In the genomic region with DNA sequence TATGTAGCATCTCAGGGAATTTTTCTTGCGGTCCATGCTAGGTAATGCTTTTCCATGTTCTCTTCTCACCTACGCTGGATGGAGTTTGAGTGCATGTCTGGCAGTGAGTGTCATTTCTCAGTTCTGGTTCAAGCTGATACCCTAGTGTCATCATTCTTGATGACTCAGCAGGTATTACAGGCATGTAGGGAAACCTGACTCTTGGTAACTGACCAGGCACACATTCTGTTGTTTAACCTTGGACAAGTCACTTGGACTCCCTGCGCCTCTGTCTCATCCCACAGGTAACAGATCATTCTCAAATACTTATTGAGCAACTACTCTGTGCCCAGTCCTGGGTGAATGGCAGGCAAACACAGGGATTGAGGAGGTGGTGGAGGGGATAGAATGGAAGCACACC, we compare ENCODE assay signal across 36 cellular contexts. TPM values are rescaled to one million over a fixed set of nuclear protein-coding genes. Genes with fewer than 3 reads are reported as not detected.
"Had no signal": no experiment of that assay in that cellular context is flagged by ENCODE, and none has a peak within 500 bp of the region (broad histone marks: within the 10 kb centered on the region; RNA-seq: fewer than 3 reads in every experiment).

No MANE protein-coding gene starts in this region.

- DNase-seq: activated B cell treated with CpG ODN at 0.5 μM for 24 hours; activated CD4-positive, alpha-beta memory T cell treated with anti-CD3 and anti-CD28 coated beads for 36 hours; activated CD4-positive, alpha-beta T cell treated with anti-CD3 and anti-CD28 coated beads for 4 hours; activated CD4-positive, alpha-beta T cell treated with anti-CD3 and anti-CD28 coated beads, Interleukin-2, amount 50 U/mL, for 1 hour; activated CD4-positive, CD25-positive, alpha-beta regulatory T cell treated with anti-CD3 and anti-CD28 coated beads, Interleukin-2, amount 50 U/mL, for 72 hours; activated CD8-positive, alpha-beta memory T cell treated with anti-CD3 and anti-CD28 coated beads, Interleukin-2, amount 50 U/mL, for 4 hours; activated effector memory CD4-positive, alpha-beta T cell treated with Interleukin-2 at 50 U/mL for 16 hours; activated naive CD4-positive, alpha-beta T cell treated with anti-CD3 and anti-CD28 coated beads, Interleukin-2, amount 10 ng/mL, durations not matched to agents 7 days and 5 days; activated naive CD8-positive, alpha-beta T cell treated with anti-CD3 and anti-CD28 coated beads, Interleukin-2, amount 50 U/mL, for 24 hours; activated T-cell treated with anti-CD3 and anti-CD28 coated beads, Interleukin-2, amount 50 U/mL, for 48 hours; anterior cingulate cortex; MM.1S; MV-4-11; NCI-H1092; NCI-H1436 treated with DMSO at 0.1 percent for 48 hours; NCI-H1694 treated with DMSO at 0.1 percent for 48 hours; NCI-H2029; NCI-H345; NCI-H510A; NCI-H526; NCI-H748 treated with DMSO at 0.1 percent for 48 hours; NK-92 treated with Interleukin-12 subunit alpha and Interleukin-12 subunit beta, amount 100 ng/mL, for 24 hours; PC-3; Peyer's patch; SIG-M5; T-cell; T-helper 17 cell had no signal

- FAIRE-seq: bronchial epithelial cell had no signal

- H3K4me1 ChIP-seq: Peyer's patch had no signal

- H3K4me3 Mint-ChIP-seq: activated B cell treated with CpG ODN at 0.5 μM for 24 hours; activated CD4-positive, alpha-beta memory T cell treated with anti-CD3 and anti-CD28 coated beads for 36 hours; activated naive CD4-positive, alpha-beta T cell treated with anti-CD3 and anti-CD28 coated beads, Interleukin-2, amount 10 ng/mL, durations not matched to agents 7 days and 5 days; activated naive CD8-positive, alpha-beta T cell; activated naive CD8-positive, alpha-beta T cell treated with anti-CD3 and anti-CD28 coated beads, Interleukin-2, amount 50 U/mL, for 24 hours; brain; T-cell; T-helper 17 cell had no signal

- H3K36me3 Mint-ChIP-seq: activated CD4-positive, alpha-beta memory T cell treated with anti-CD3 and anti-CD28 coated beads for 36 hours; activated naive CD4-positive, alpha-beta T cell treated with anti-CD3 and anti-CD28 coated beads, Interleukin-2, amount 10 ng/mL, durations not matched to agents 7 days and 5 days; activated naive CD8-positive, alpha-beta T cell; brain; T-cell had no signal

- H3K27me3 Mint-ChIP-seq: activated B cell treated with CpG ODN at 0.5 μM for 24 hours; activated CD4-positive, alpha-beta memory T cell treated with anti-CD3 and anti-CD28 coated beads for 36 hours; activated naive CD4-positive, alpha-beta T cell treated with anti-CD3 and anti-CD28 coated beads, Interleukin-2, amount 10 ng/mL, durations not matched to agents 7 days and 5 days; activated naive CD8-positive, alpha-beta T cell; activated naive CD8-positive, alpha-beta T cell treated with anti-CD3 and anti-CD28 coated beads, Interleukin-2, amount 50 U/mL, for 24 hours; T-cell; T-helper 17 cell had no signal

- H3K27ac ChIP-seq: KMS-11, Peyer's patch, RWPE1, VCaP had no signal

- H3K4me2 ChIP-seq: KMS-11 had no signal

- H3K9ac ChIP-seq: KMS-11 had no signal

- H3K4me3 ChIP-seq: Peyer's patch had no signal

- H3K27ac Mint-ChIP-seq: activated B cell treated with CpG ODN at 0.5 μM for 24 hours; activated CD4-positive, alpha-beta memory T cell treated with anti-CD3 and anti-CD28 coated beads for 36 hours; activated naive CD4-positive, alpha-beta T cell treated with anti-CD3 and anti-CD28 coated beads, Interleukin-2, amount 10 ng/mL, durations not matched to agents 7 days and 5 days; activated naive CD8-positive, alpha-beta T cell; activated naive CD8-positive, alpha-beta T cell treated with anti-CD3 and anti-CD28 coated beads, Interleukin-2, amount 50 U/mL, for 24 hours; T-cell; T-helper 17 cell had no signal

- ATAC-seq: activated naive CD8-positive, alpha-beta T cell treated with anti-CD3 and anti-CD28 coated beads, Interleukin-2, amount 50 U/mL, for 24 hours; PC-3; Right ventricle myocardium inferior; SK-N-SH treated with all-trans-retinoic acid at 6 μM for 48 hours; T-cell; T-helper 17 cell had no signal

- H3K27me3 ChIP-seq: Peyer's patch had no signal

- H3K4me1 Mint-ChIP-seq: activated B cell treated with CpG ODN at 0.5 μM for 24 hours; activated naive CD4-positive, alpha-beta T cell treated with anti-CD3 and anti-CD28 coated beads, Interleukin-2, amount 10 ng/mL, durations not matched to agents 7 days and 5 days; activated naive CD8-positive, alpha-beta T cell treated with anti-CD3 and anti-CD28 coated beads, Interleukin-2, amount 50 U/mL, for 24 hours; T-cell; T-helper 17 cell had no signal

- H3K36me3 ChIP-seq: Peyer's patch had no signal

RNA-seq across cellular contexts. Expression of a gene that starts 6.8 kb away (rescaled TPM):
- total RNA-seq: activated B cell treated with CpG ODN at 0.5 μM for 24 hours; activated CD4-positive, alpha-beta memory T cell treated with anti-CD3 and anti-CD28 coated beads for 36 hours; bronchial epithelial cell; PC-3; SK-MEL-5; T-cell; T-helper 17 cell had no signal
